8 cellular contexts compared by ENCODE assay signal in the genomic region with DNA sequence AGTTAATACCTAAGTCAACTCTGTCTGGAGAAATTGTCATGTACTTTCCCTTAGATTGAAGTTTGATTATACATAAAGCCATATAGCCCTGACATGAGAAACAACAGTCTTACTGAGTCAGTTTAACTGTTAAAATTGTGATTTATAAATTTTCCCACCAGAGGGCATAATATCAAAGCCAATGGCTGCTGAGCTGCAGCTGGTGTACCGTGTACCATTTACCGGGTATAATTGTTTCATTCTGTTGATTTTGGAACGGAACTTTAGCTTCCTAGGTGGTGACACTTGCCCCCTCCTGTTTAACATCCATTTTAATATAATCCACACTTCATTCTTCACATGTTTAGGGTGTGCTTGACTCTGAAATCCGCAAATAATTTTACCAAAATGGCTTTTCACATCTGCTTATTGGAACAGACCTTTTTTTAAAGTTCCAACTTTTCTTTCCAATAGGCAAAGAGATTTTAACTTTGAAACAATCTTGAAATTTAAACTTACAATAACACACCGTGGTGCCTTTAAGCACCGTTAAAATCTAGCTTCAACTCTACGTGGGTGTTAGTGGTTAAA.
A peak's percentile ranks its signal among the peaks of the same experiment; 100 is the strongest.
DNase-seq lines count a peak whose midpoint lies in the region; ATAC-seq, FAIRE-seq and TF ChIP-seq lines count a peak whose summit lies in the region.

No MANE protein-coding gene starts in this region.

- no peak for DNase-seq in activated CD8-positive, alpha-beta memory T cell treated with anti-CD3 and anti-CD28 coated beads, Interleukin-2, amount 10 ng/mL, durations not matched to agents 7 days and 5 days
- DNase-seq in activated CD8-positive, alpha-beta memory T cell treated with anti-CD3 and anti-CD28 coated beads, Interleukin-2, amount 50 U/mL, for 48 hours: no peak
- peak; percentile 53 for DNase-seq in RKO (ENCODE audit: low spot score)
- DNase-seq in endothelial cell of umbilical vein (ENCODE audit: low read depth, low spot score): peak; percentile 57
- DNase-seq in myocyte (ENCODE audit: low read depth): peak; percentile 59

- peaks cover 3% of the 10 kb centered on the region for H3K4me1 ChIP-seq in endothelial cell of umbilical vein (ENCODE audit: control insufficient read depth, extremely low read depth, insufficient read depth, low read length)

- peak overlapping the region; percentile 57 for H3K4me2 ChIP-seq in endothelial cell of umbilical vein (ENCODE audit: insufficient read depth, low read length)

- H4K20me1 ChIP-seq in endothelial cell of umbilical vein (replicated peaks; ENCODE audit: control insufficient read depth, extremely low read depth, insufficient read depth, low read length): no peaks in the 10 kb centered on the region

- H3K9me3 ChIP-seq in endothelial cell of umbilical vein (replicated peaks; ENCODE audit: control insufficient read depth, insufficient read depth, low read length): no peaks in the 10 kb centered on the region

- no peaks in the 10 kb centered on the region for H3K79me2 ChIP-seq in endothelial cell of umbilical vein (ENCODE audit: control insufficient read depth, insufficient read depth, low read length)

- no peak overlapping the region for H3K27ac Mint-ChIP-seq in activated CD8-positive, alpha-beta memory T cell treated with anti-CD3 and anti-CD28 coated beads, Interleukin-2, amount 10 ng/mL, durations not matched to agents 7 days and 5 days

- intact Hi-C loops in endothelial cell of umbilical vein (cut with micrococcal nuclease): loop anchor here (1.0 to 5.0 kb wide), 5 partner anchors 112 to 1992 kb away; a partner anchor contains a TSS

- TF ChIP-seq EP300 in Ishikawa (IDR thresholded peaks at IDR 0.05; ENCODE audit: borderline replicate concordance): no peak

- H3K36me3 ChIP-seq in endothelial cell of umbilical vein (ENCODE audit: control insufficient read depth in 2 of 2, extremely low read depth in 1 of 2, insufficient read depth in 2 of 2, low read length in 2 of 2): no peaks in the 10 kb centered on the region

- POLR2A ChIA-PET in endothelial cell of umbilical vein (lab: Charles Lee): no interaction called here

- H3K27me3 ChIP-seq in endothelial cell of umbilical vein (ENCODE audit: control insufficient read depth in 2 of 2, insufficient read depth in 2 of 2, low read length in 2 of 2): no peaks in the 10 kb centered on the region

- H3K4me3 Mint-ChIP-seq in activated CD8-positive, alpha-beta memory T cell treated with anti-CD3 and anti-CD28 coated beads, Interleukin-2, amount 10 ng/mL, durations not matched to agents 7 days and 5 days: no peak overlapping the region

- H2AFZ ChIP-seq in endothelial cell of umbilical vein (ENCODE audit: low read depth, low read length): peak overlapping the region; percentile 84

- peak; percentile 93 for FAIRE-seq in endothelial cell of umbilical vein (lab: Jason Lieb, UNC)

- H3K4me3 ChIP-seq in endothelial cell of umbilical vein (replicated peaks in 1 of 3; ENCODE audit: insufficient read depth in 1 of 3, low read depth in 1 of 3, low read length in 3 of 3): no peak overlapping the region

- no peaks in the 10 kb centered on the region for H3K9me3 Mint-ChIP-seq in activated CD8-positive, alpha-beta memory T cell treated with anti-CD3 and anti-CD28 coated beads, Interleukin-2, amount 10 ng/mL, durations not matched to agents 7 days and 5 days (ENCODE audit: low read depth)

- H3K9me1 ChIP-seq in endothelial cell of umbilical vein (replicated peaks; ENCODE audit: control insufficient read depth, extremely low read depth, insufficient read depth, low read length): no peaks in the 10 kb centered on the region

- BruUV-seq in endothelial cell of umbilical vein (replicated peaks; lab: Mats Ljungman, UMichigan): no TSS peak

- peak; percentile 74 for ATAC-seq in activated CD8-positive, alpha-beta memory T cell treated with anti-CD3 and anti-CD28 coated beads, Interleukin-2, amount 10 ng/mL, durations not matched to agents 7 days and 5 days
- peak; percentile 77 for ATAC-seq in GM21717 (IDR thresholded peaks at IDR 0.05; ENCODE audit: unreplicated experiment)
- ATAC-seq in HG02588 (IDR thresholded peaks at IDR 0.05; ENCODE audit: unreplicated experiment): no peak

- peaks cover 1% of the 10 kb centered on the region for H3K4me1 Mint-ChIP-seq in activated CD8-positive, alpha-beta memory T cell treated with anti-CD3 and anti-CD28 coated beads, Interleukin-2, amount 10 ng/mL, durations not matched to agents 7 days and 5 days

- TF ChIP-seq RAD21 in Ishikawa (IDR thresholded peaks at IDR 0.05; ENCODE audit: low read depth): peak; percentile 74

- H3K27ac ChIP-seq in endothelial cell of umbilical vein (ENCODE audit: insufficient read depth, low read depth, low read length): no peak overlapping the region

- CTCF ChIA-PET in activated CD8-positive, alpha-beta memory T cell treated with anti-CD3 and anti-CD28 coated beads, Interleukin-2, amount 10 ng/mL, durations not matched to agents 7 days and 5 days (lab: Charles Lee): interaction anchor here (0.8 to 1.2 kb wide), 6 partner anchors 10 to 654 kb away, joined by 3 to 4 read pairs (median 3); no protein-coding TSS in a partner anchor
- CTCF ChIA-PET in endothelial cell of umbilical vein (lab: Charles Lee): interaction anchor here (0.5 to 2.2 kb wide), 16 partner anchors 8 to 1992 kb away, joined by 3 to 13 read pairs (median 4); a partner anchor contains a TSS

- TF ChIP-seq POLR2A in endothelial cell of umbilical vein (IDR thresholded peaks at IDR 0.05; ENCODE audit: low read depth, low read length): no peak

- H3K9ac ChIP-seq in endothelial cell of umbilical vein (replicated peaks; ENCODE audit: extremely low read depth, insufficient read depth, low read length): no peak overlapping the region

- no peaks in the 10 kb centered on the region for H3K27me3 Mint-ChIP-seq in activated CD8-positive, alpha-beta memory T cell treated with anti-CD3 and anti-CD28 coated beads, Interleukin-2, amount 10 ng/mL, durations not matched to agents 7 days and 5 days

- TF ChIP-seq CTCF in endothelial cell of umbilical vein (IDR thresholded peaks at IDR 0.05; ENCODE audit: extremely low read depth in 1 of 2, insufficient read depth in 1 of 2, low read depth in 1 of 2, low read length in 2 of 2): peak; percentile 32 to 37

- H3K36me3 Mint-ChIP-seq in activated CD8-positive, alpha-beta memory T cell treated with anti-CD3 and anti-CD28 coated beads, Interleukin-2, amount 10 ng/mL, durations not matched to agents 7 days and 5 days: no peaks in the 10 kb centered on the region

- dilution Hi-C loops in endothelial cell of umbilical vein (cut with MboI; ENCODE audit: extremely low pct_ligation_motif_present, low sequenced_read_pairs): no loop called here

TF ChIP-seq in Ishikawa, 13 proteins besides CTCF, POLR2A, EP300 and RAD21 (continues in another document):
- TF ChIP-seq TAF1 (IDR thresholded peaks at IDR 0.05; ENCODE audit: low read depth) (no peak), TCF12 (IDR thresholded peaks at IDR 0.05; ENCODE audit: low read depth) (no peak)
- TF ChIP-seq, protein P1, sequence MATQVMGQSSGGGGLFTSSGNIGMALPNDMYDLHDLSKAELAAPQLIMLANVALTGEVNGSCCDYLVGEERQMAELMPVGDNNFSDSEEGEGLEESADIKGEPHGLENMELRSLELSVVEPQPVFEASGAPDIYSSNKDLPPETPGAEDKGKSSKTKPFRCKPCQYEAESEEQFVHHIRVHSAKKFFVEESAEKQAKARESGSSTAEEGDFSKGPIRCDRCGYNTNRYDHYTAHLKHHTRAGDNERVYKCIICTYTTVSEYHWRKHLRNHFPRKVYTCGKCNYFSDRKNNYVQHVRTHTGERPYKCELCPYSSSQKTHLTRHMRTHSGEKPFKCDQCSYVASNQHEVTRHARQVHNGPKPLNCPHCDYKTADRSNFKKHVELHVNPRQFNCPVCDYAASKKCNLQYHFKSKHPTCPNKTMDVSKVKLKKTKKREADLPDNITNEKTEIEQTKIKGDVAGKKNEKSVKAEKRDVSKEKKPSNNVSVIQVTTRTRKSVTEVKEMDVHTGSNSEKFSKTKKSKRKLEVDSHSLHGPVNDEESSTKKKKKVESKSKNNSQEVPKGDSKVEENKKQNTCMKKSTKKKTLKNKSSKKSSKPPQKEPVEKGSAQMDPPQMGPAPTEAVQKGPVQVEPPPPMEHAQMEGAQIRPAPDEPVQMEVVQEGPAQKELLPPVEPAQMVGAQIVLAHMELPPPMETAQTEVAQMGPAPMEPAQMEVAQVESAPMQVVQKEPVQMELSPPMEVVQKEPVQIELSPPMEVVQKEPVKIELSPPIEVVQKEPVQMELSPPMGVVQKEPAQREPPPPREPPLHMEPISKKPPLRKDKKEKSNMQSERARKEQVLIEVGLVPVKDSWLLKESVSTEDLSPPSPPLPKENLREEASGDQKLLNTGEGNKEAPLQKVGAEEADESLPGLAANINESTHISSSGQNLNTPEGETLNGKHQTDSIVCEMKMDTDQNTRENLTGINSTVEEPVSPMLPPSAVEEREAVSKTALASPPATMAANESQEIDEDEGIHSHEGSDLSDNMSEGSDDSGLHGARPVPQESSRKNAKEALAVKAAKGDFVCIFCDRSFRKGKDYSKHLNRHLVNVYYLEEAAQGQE (IDR thresholded peaks at IDR 0.05; ENCODE audit: low read depth): no peak

TF ChIP-seq in endothelial cell of umbilical vein, 7 proteins besides CTCF, POLR2A, EP300 and RAD21:
- TF ChIP-seq GATA2 (IDR thresholded peaks at IDR 0.05; ENCODE audit: insufficient read depth, insufficient read length, low read depth, low read length) (no peak), JUN (IDR thresholded peaks at IDR 0.05; ENCODE audit: borderline replicate concordance, insufficient read depth, insufficient read length, low read depth) (no peak), FOS (IDR thresholded peaks at IDR 0.05; ENCODE audit: borderline replicate concordance, insufficient read depth, low read length) (no peak), EZH2 (IDR thresholded peaks at IDR 0.05; ENCODE audit: borderline replicate concordance, low read depth, low read length, severe bottlenecking) (no peak)
- TF ChIP-seq, protein P2, sequence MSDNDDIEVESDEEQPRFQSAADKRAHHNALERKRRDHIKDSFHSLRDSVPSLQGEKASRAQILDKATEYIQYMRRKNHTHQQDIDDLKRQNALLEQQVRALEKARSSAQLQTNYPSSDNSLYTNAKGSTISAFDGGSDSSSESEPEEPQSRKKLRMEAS (IDR thresholded peaks at IDR 0.05; ENCODE audit: insufficient read depth, insufficient read length): no peak

Comparison
In these comparisons a context has a peak if more than half of its experiments do, and no peak if none do; other contexts are left out.
1. DNase-seq: peak in RKO (single experiment), endothelial cell of umbilical vein (single experiment) and myocyte (single experiment); none in activated CD8-positive, alpha-beta memory T cell treated with anti-CD3 and anti-CD28 coated beads, Interleukin-2, amount 10 ng/mL, durations not matched to agents 7 days and 5 days (single experiment) and activated CD8-positive, alpha-beta memory T cell treated with anti-CD3 and anti-CD28 coated beads, Interleukin-2, amount 50 U/mL, for 48 hours (single experiment).